ENCODE assay signal across 39 cellular contexts in genomic region chr1:24606296-24606605, GRCh38. TPM values are rescaled to one million over a fixed set of nuclear protein-coding genes. Genes with fewer than 3 reads are reported as not detected.
"Had no signal": no experiment of that assay in that cellular context is flagged by ENCODE, and none has a peak within 500 bp of the region (broad histone marks: within the 10 kb centered on the region; RNA-seq: fewer than 3 reads in every experiment).

No MANE protein-coding gene starts in this region.

- H3K4me1 ChIP-seq: adrenal gland, breast epithelium had no signal

- H3K9me3 Mint-ChIP-seq: activated CD4-positive, alpha-beta memory T cell treated with anti-CD3 and anti-CD28 coated beads, Interleukin-2, amount 10 ng/mL, durations not matched to agents 7 days and 5 days; activated CD4-positive, alpha-beta T cell treated with anti-CD3 and anti-CD28 coated beads, Interleukin-2, amount 10 ng/mL, durations not matched to agents 7 days and 5 days; activated naive CD4-positive, alpha-beta T cell treated with anti-CD3 and anti-CD28 coated beads, Interleukin-2, amount 50 U/mL, for 72 hours; activated naive CD8-positive, alpha-beta T cell treated with anti-CD3 and anti-CD28 coated beads for 36 hours; activated T-cell treated with anti-CD3 and anti-CD28 coated beads, Interleukin-2, amount 50 U/mL, for 24 hours; activated T-helper 2 cell treated with anti-CD3 and anti-CD28 coated beads, Interferon-gamma antibody, Interleukin-2, Interleukin-4, amounts not matched to agents 10 μg/mL and 5 μg/mL and 100 μg/mL, durations not matched to agents 14 hours and 24 hours and 36 hours; T-helper 1 cell treated with Interleukin-12 subunit alpha and Interleukin-12 subunit beta and Interleukin-4 antibody, amounts not matched to agents 30 μg/mL and 1 μg/mL, for 36 hours; T-helper 2 cell treated with Interferon-gamma antibody and Interleukin-4, amounts not matched to agents 5 μg/mL and 100 μg/mL, for 36 hours; WTC11 had no signal

- ATAC-seq: activated CD4-positive, alpha-beta T cell treated with anti-CD3 and anti-CD28 coated beads for 36 hours; activated CD4-positive, CD25-positive, alpha-beta regulatory T cell treated with anti-CD3 and anti-CD28 coated beads, Interleukin-2, amount 50 U/mL, for 24 hours; activated CD8-positive, alpha-beta memory T cell treated with anti-CD3 and anti-CD28 coated beads, Interleukin-2, amount 10 ng/mL, durations not matched to agents 7 days and 5 days; activated CD8-positive, alpha-beta T cell treated with anti-CD3 and anti-CD28 coated beads, Interleukin-2, amount 10 ng/mL, durations not matched to agents 7 days and 5 days; activated naive CD4-positive, alpha-beta T cell treated with anti-CD3 and anti-CD28 coated beads, Interleukin-2, amount 50 U/mL, for 72 hours; body of pancreas; WTC11 had no signal

- H3K27ac Mint-ChIP-seq: activated CD4-positive, alpha-beta memory T cell treated with anti-CD3 and anti-CD28 coated beads, Interleukin-2, amount 10 ng/mL, durations not matched to agents 7 days and 5 days; activated CD4-positive, alpha-beta T cell treated with anti-CD3 and anti-CD28 coated beads for 36 hours; activated CD4-positive, alpha-beta T cell treated with anti-CD3 and anti-CD28 coated beads, Interleukin-2, amount 10 ng/mL, durations not matched to agents 7 days and 5 days; activated CD8-positive, alpha-beta memory T cell treated with anti-CD3 and anti-CD28 coated beads, Interleukin-2, amount 10 ng/mL, durations not matched to agents 7 days and 5 days; activated CD8-positive, alpha-beta T cell treated with anti-CD3 and anti-CD28 coated beads, Interleukin-2, amount 10 ng/mL, durations not matched to agents 7 days and 5 days; activated naive CD4-positive, alpha-beta T cell treated with anti-CD3 and anti-CD28 coated beads, Interleukin-2, amount 50 U/mL, for 72 hours; activated naive CD8-positive, alpha-beta T cell treated with anti-CD3 and anti-CD28 coated beads for 36 hours; activated T-cell treated with anti-CD3 and anti-CD28 coated beads, Interleukin-2, amount 50 U/mL, for 24 hours; activated T-helper 2 cell treated with anti-CD3 and anti-CD28 coated beads, Interferon-gamma antibody, Interleukin-2, Interleukin-4, amounts not matched to agents 10 μg/mL and 5 μg/mL and 100 μg/mL, durations not matched to agents 14 hours and 24 hours and 36 hours; T-helper 1 cell treated with Interleukin-12 subunit alpha and Interleukin-12 subunit beta and Interleukin-4 antibody, amounts not matched to agents 30 μg/mL and 1 μg/mL, for 36 hours; T-helper 2 cell treated with Interferon-gamma antibody and Interleukin-4, amounts not matched to agents 5 μg/mL and 100 μg/mL, for 36 hours; WTC11 had no signal

- H3K4me3 Mint-ChIP-seq: activated CD4-positive, alpha-beta memory T cell treated with anti-CD3 and anti-CD28 coated beads, Interleukin-2, amount 10 ng/mL, durations not matched to agents 7 days and 5 days; activated CD4-positive, alpha-beta T cell treated with anti-CD3 and anti-CD28 coated beads for 36 hours; activated CD4-positive, alpha-beta T cell treated with anti-CD3 and anti-CD28 coated beads, Interleukin-2, amount 10 ng/mL, durations not matched to agents 7 days and 5 days; activated CD8-positive, alpha-beta memory T cell treated with anti-CD3 and anti-CD28 coated beads, Interleukin-2, amount 10 ng/mL, durations not matched to agents 7 days and 5 days; activated CD8-positive, alpha-beta T cell treated with anti-CD3 and anti-CD28 coated beads, Interleukin-2, amount 10 ng/mL, durations not matched to agents 7 days and 5 days; activated naive CD8-positive, alpha-beta T cell treated with anti-CD3 and anti-CD28 coated beads for 36 hours; activated T-cell treated with anti-CD3 and anti-CD28 coated beads, Interleukin-2, amount 50 U/mL, for 24 hours; T-helper 1 cell treated with Interleukin-12 subunit alpha and Interleukin-12 subunit beta and Interleukin-4 antibody, amounts not matched to agents 30 μg/mL and 1 μg/mL, for 36 hours; T-helper 2 cell treated with Interferon-gamma antibody and Interleukin-4, amounts not matched to agents 5 μg/mL and 100 μg/mL, for 36 hours; WTC11 had no signal

- H3K4me3 ChIP-seq: adrenal gland, body of pancreas, breast epithelium had no signal

- H3K27me3 ChIP-seq: body of pancreas, brain microvascular endothelial cell, breast epithelium had no signal

- H3K27ac ChIP-seq: adrenal gland, body of pancreas, brain microvascular endothelial cell, breast epithelium, WERI-Rb-1 had no signal

- H3K36me3 Mint-ChIP-seq: activated CD8-positive, alpha-beta memory T cell treated with anti-CD3 and anti-CD28 coated beads, Interleukin-2, amount 10 ng/mL, durations not matched to agents 7 days and 5 days; activated naive CD4-positive, alpha-beta T cell treated with anti-CD3 and anti-CD28 coated beads, Interleukin-2, amount 50 U/mL, for 72 hours; activated naive CD8-positive, alpha-beta T cell treated with anti-CD3 and anti-CD28 coated beads for 36 hours; WTC11 had no signal

- FAIRE-seq: astrocyte, TTC549 had no signal

- H3K27me3 Mint-ChIP-seq: activated CD4-positive, alpha-beta T cell treated with anti-CD3 and anti-CD28 coated beads for 36 hours; activated T-cell treated with anti-CD3 and anti-CD28 coated beads, Interleukin-2, amount 50 U/mL, for 24 hours had no signal

- H3K9me3 ChIP-seq: adrenal gland, body of pancreas, breast epithelium had no signal

- DNase-seq: activated CD4-positive, alpha-beta memory T cell treated with anti-CD3 and anti-CD28 coated beads, Interleukin-2, amount 10 ng/mL, durations not matched to agents 7 days and 5 days; activated CD4-positive, alpha-beta T cell treated with anti-CD3 and anti-CD28 coated beads for 1 hour; activated CD4-positive, alpha-beta T cell treated with anti-CD3 and anti-CD28 coated beads for 36 hours; activated CD4-positive, alpha-beta T cell treated with anti-CD3 and anti-CD28 coated beads for 48 hours; activated CD4-positive, alpha-beta T cell treated with anti-CD3 and anti-CD28 coated beads, Interleukin-2, amount 10 ng/mL, durations not matched to agents 7 days and 5 days; activated CD4-positive, alpha-beta T cell treated with anti-CD3 and anti-CD28 coated beads, Interleukin-2, amount 50 U/mL, for 48 hours; activated CD4-positive, CD25-positive, alpha-beta regulatory T cell; activated CD8-positive, alpha-beta memory T cell treated with anti-CD3 and anti-CD28 coated beads for 24 hours; activated CD8-positive, alpha-beta memory T cell treated with anti-CD3 and anti-CD28 coated beads, Interleukin-2, amount 10 ng/mL, durations not matched to agents 7 days and 5 days; activated CD8-positive, alpha-beta memory T cell treated with anti-CD3 and anti-CD28 coated beads, Interleukin-2, amount 50 U/mL, for 48 hours; activated CD8-positive, alpha-beta T cell treated with anti-CD3 and anti-CD28 coated beads, Interleukin-2, amount 10 ng/mL, durations not matched to agents 7 days and 5 days; activated effector memory CD4-positive, alpha-beta T cell treated with Interleukin-2 at 50 U/mL for 16 hours; activated gamma-delta T cell; activated naive CD4-positive, alpha-beta T cell treated with anti-CD3 and anti-CD28 coated beads, Interleukin-2, amount 50 U/mL, for 16 hours; activated naive CD4-positive, alpha-beta T cell treated with Interleukin-2 at 50 U/mL for 16 hours; activated naive CD8-positive, alpha-beta T cell treated with anti-CD3 and anti-CD28 coated beads for 36 hours; activated T-cell treated with anti-CD3 and anti-CD28 coated beads, Interleukin-2, amount 50 U/mL, for 24 hours; activated T-cell treated with anti-CD3 and anti-CD28 coated beads, Interleukin-2, amount 50 U/mL, for 48 hours; adrenal gland; amniotic stem cell; aorta; body of pancreas; brain microvascular endothelial cell; central memory CD4-positive, alpha-beta T cell; SW 1271; T-helper 1 cell; T-helper 2 cell; T-helper 9 cell; WERI-Rb-1 had no signal

- H3K4me1 Mint-ChIP-seq: activated CD4-positive, alpha-beta memory T cell treated with anti-CD3 and anti-CD28 coated beads, Interleukin-2, amount 10 ng/mL, durations not matched to agents 7 days and 5 days; activated CD4-positive, alpha-beta T cell treated with anti-CD3 and anti-CD28 coated beads for 36 hours; activated CD4-positive, alpha-beta T cell treated with anti-CD3 and anti-CD28 coated beads, Interleukin-2, amount 10 ng/mL, durations not matched to agents 7 days and 5 days; activated naive CD8-positive, alpha-beta T cell treated with anti-CD3 and anti-CD28 coated beads for 36 hours; WTC11 had no signal

- H3K36me3 ChIP-seq: adrenal gland, brain microvascular endothelial cell, WERI-Rb-1 had no signal

RNA-seq across cellular contexts. Expression of gene NCMAP, which starts 50.4 kb away (rescaled TPM):
- total RNA-seq: activated CD4-positive, alpha-beta memory T cell treated with anti-CD3 and anti-CD28 coated beads, Interleukin-2, amount 10 ng/mL, durations not matched to agents 7 days and 5 days; activated CD4-positive, alpha-beta T cell treated with anti-CD3 and anti-CD28 coated beads, Interleukin-2, amount 10 ng/mL, durations not matched to agents 7 days and 5 days; activated CD8-positive, alpha-beta memory T cell treated with anti-CD3 and anti-CD28 coated beads, Interleukin-2, amount 10 ng/mL, durations not matched to agents 7 days and 5 days; activated T-helper 2 cell treated with anti-CD3 and anti-CD28 coated beads, Interferon-gamma antibody, Interleukin-2, Interleukin-4, amounts not matched to agents 10 μg/mL and 5 μg/mL and 100 μg/mL, durations not matched to agents 14 hours and 24 hours and 36 hours; astrocyte; cardiac septum had no signal
